In genomic region chr16:77967054-77968035, GRCh38 we compare ENCODE assay signal across 18 cellular contexts. TPM values are rescaled to one million over a fixed set of nuclear protein-coding genes. Genes with fewer than 3 reads are reported as not detected.
"Had no signal": no experiment of that assay in that cellular context is flagged by ENCODE, and none has a peak within 500 bp of the region (broad histone marks: within the 10 kb centered on the region; RNA-seq: fewer than 3 reads in every experiment).

No MANE protein-coding gene starts in this region.

- DNase-seq: activated T-cell treated with anti-CD3 and anti-CD28 coated beads, Interleukin-2, amount 50 U/mL, for 1 hour; amniotic stem cell; body of pancreas; cortex of kidney; effector memory CD8-positive, alpha-beta T cell; left lung; stimulated activated CD4-positive, alpha-beta T cell treated with anti-CD3 and anti-CD28 coated beads, Interleukin-4, amount 100 ng/mL, for 4 hours; stomach had no signal

- H3K36me3 ChIP-seq: left lung, neutrophil, stomach, thoracic aorta had no signal

- H3K4me1 ChIP-seq: body of pancreas, left lung, stomach had no signal

- H2AFZ ChIP-seq: hepatocyte had no signal

- H3K27ac Mint-ChIP-seq: activated naive CD4-positive, alpha-beta T cell treated with anti-CD3 and anti-CD28 coated beads, Interleukin-2, amount 50 U/mL, for 72 hours; effector memory CD8-positive, alpha-beta T cell; memory B cell; T-helper 1 cell treated with Interleukin-12 subunit alpha and Interleukin-12 subunit beta and Interleukin-4 antibody, amounts not matched to agents 30 μg/mL and 1 μg/mL, for 36 hours had no signal

- H3K9me3 Mint-ChIP-seq: activated naive CD4-positive, alpha-beta T cell treated with anti-CD3 and anti-CD28 coated beads, Interleukin-2, amount 50 U/mL, for 72 hours; central memory CD8-positive, alpha-beta T cell; effector memory CD8-positive, alpha-beta T cell; T-helper 1 cell treated with Interleukin-12 subunit alpha and Interleukin-12 subunit beta and Interleukin-4 antibody, amounts not matched to agents 30 μg/mL and 1 μg/mL, for 36 hours had no signal

- H3K4me1 Mint-ChIP-seq: central memory CD8-positive, alpha-beta T cell had no signal

- H3K27me3 ChIP-seq: body of pancreas had no signal

- H3K4me3 ChIP-seq: body of pancreas, hepatocyte, left lung, skin epidermis, stomach, thoracic aorta had no signal

- H3K27ac ChIP-seq: body of pancreas, hepatocyte, left lung, neutrophil, skin epidermis, stomach, thoracic aorta had no signal

- H3K4me2 ChIP-seq: hepatocyte had no signal

- H3K79me2 ChIP-seq: hepatocyte had no signal

- H3K4me3 Mint-ChIP-seq: central memory CD8-positive, alpha-beta T cell; effector memory CD8-positive, alpha-beta T cell; memory B cell; T-helper 1 cell treated with Interleukin-12 subunit alpha and Interleukin-12 subunit beta and Interleukin-4 antibody, amounts not matched to agents 30 μg/mL and 1 μg/mL, for 36 hours had no signal

- ATAC-seq: activated CD4-positive, CD25-positive, alpha-beta regulatory T cell treated with anti-CD3 and anti-CD28 coated beads, Interleukin-2, amount 50 U/mL, for 24 hours; activated naive CD4-positive, alpha-beta T cell treated with anti-CD3 and anti-CD28 coated beads, Interleukin-2, amount 50 U/mL, for 72 hours; body of pancreas; effector memory CD8-positive, alpha-beta T cell; left lung had no signal

- H3K9me3 ChIP-seq: body of pancreas, left lung, neutrophil, stomach, thoracic aorta had no signal

- H3K36me3 Mint-ChIP-seq: activated naive CD4-positive, alpha-beta T cell treated with anti-CD3 and anti-CD28 coated beads, Interleukin-2, amount 50 U/mL, for 72 hours; memory B cell had no signal

RNA-seq across cellular contexts. Expression of gene CLEC3A, which starts 55.0 kb away (rescaled TPM):
- total RNA-seq: activated naive CD4-positive, alpha-beta T cell treated with anti-CD3 and anti-CD28 coated beads, Interleukin-2, amount 50 U/mL, for 72 hours; body of pancreas; epithelial cell of proximal tubule; left lung; thoracic aorta had no signal
